Comparison of ENCODE assay signal across 8 cellular contexts in the genomic region with DNA sequence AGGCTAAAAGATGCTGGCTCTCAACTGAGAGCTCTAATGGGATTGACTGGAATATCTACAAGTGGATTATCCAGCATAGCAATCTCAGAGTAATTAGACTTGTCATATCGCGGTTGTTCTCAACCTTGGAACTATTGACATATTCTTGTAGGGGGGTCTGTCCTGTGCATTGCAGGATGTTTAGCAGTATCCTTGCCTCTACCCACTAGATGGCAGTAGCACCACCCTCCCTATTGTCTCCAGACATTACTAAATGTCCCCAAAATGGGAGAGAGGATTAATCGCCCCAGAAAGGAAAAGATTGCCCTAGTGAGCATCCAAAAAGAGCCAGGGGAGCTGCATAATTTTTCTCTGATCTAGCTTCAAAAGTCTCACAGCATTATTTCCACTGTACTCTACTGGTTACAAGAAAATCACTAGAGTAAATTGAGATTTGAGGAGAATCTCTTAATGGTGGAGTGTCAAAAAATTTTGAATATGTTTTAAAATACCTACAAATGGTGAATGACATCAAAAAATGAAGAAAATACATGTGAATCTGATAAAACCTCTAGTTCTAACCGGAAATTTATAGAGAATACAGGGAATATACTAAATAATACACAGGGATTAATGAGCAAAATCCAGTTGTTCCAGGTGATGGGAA.
A peak's percentile ranks its signal among the peaks of the same experiment; 100 is the strongest.
DNase-seq lines count a peak whose midpoint lies in the region; TF ChIP-seq lines count a peak whose summit lies in the region.

No MANE protein-coding gene starts in this region.

- H3K36me3 Mint-ChIP-seq in activated naive CD4-positive, alpha-beta T cell treated with anti-CD3 and anti-CD28 coated beads, Interleukin-2, amount 10 ng/mL, durations not matched to agents 7 days and 5 days, result no peaks in the 10 kb centered on the region
- H3K36me3 Mint-ChIP-seq in T-helper 2 cell treated with Interferon-gamma antibody and Interleukin-4, amounts not matched to agents 5 μg/mL and 100 μg/mL, for 36 hours (ENCODE audit: low read depth), result no peaks in the 10 kb centered on the region

- no peak overlapping the region for H3K27ac Mint-ChIP-seq in activated naive CD4-positive, alpha-beta T cell treated with anti-CD3 and anti-CD28 coated beads, Interleukin-2, amount 10 ng/mL, durations not matched to agents 7 days and 5 days
- no peak overlapping the region for H3K27ac Mint-ChIP-seq in T-helper 2 cell treated with Interferon-gamma antibody and Interleukin-4, amounts not matched to agents 5 μg/mL and 100 μg/mL, for 36 hours

- H3K9me3 ChIP-seq in HEK293 (ENCODE audit: control insufficient read depth, insufficient read depth, low read depth, low read length) (no peaks in the 10 kb centered on the region), Karpas-422 (ENCODE audit: low read length) (no peaks in the 10 kb centered on the region)

- no peak overlapping the region for H3K9ac ChIP-seq in Karpas-422 (ENCODE audit: low read length)

- peak overlapping the region; percentile 59 for H3K4me2 ChIP-seq in Karpas-422 (ENCODE audit: low read depth, low read length, poor library complexity, severe bottlenecking)

- H3K27ac ChIP-seq in HEK293 (ENCODE audit: extremely low read depth, low read depth, low read length), result no peak overlapping the region
- no peak overlapping the region for H3K27ac ChIP-seq in Karpas-422 (ENCODE audit: low read length)

- in situ Hi-C loops in ACHN (cut with HindIII; ENCODE audit: low pct_ligation_motif_present, low pct_unique_long_range_greater_than_20kb, low sequenced_read_pairs), result no loop called here

- no peaks in the 10 kb centered on the region for H3K27me3 Mint-ChIP-seq in activated naive CD4-positive, alpha-beta T cell treated with anti-CD3 and anti-CD28 coated beads, Interleukin-2, amount 10 ng/mL, durations not matched to agents 7 days and 5 days
- H3K27me3 Mint-ChIP-seq in T-helper 2 cell treated with Interferon-gamma antibody and Interleukin-4, amounts not matched to agents 5 μg/mL and 100 μg/mL, for 36 hours (ENCODE audit: low read depth), result no peaks in the 10 kb centered on the region

- CTCF ChIA-PET in HEK293 (lab: Yijun Ruan, JAX), result interaction anchor here (0.6 to 1.3 kb wide), 8 partner anchors 10 to 406 kb away, joined by 3 to 4 read pairs (median 3); no protein-coding TSS in a partner anchor
- CTCF ChIA-PET in activated naive CD4-positive, alpha-beta T cell treated with anti-CD3 and anti-CD28 coated beads, Interleukin-2, amount 10 ng/mL, durations not matched to agents 7 days and 5 days (lab: Charles Lee), result interaction anchor here (0.6 kb wide), 1 partner anchor 635 kb away, joined by 3 read pairs; no protein-coding TSS in a partner anchor

- H3K4me1 Mint-ChIP-seq in activated naive CD4-positive, alpha-beta T cell treated with anti-CD3 and anti-CD28 coated beads, Interleukin-2, amount 10 ng/mL, durations not matched to agents 7 days and 5 days, result no peaks in the 10 kb centered on the region
- no peaks in the 10 kb centered on the region for H3K4me1 Mint-ChIP-seq in T-helper 2 cell treated with Interferon-gamma antibody and Interleukin-4, amounts not matched to agents 5 μg/mL and 100 μg/mL, for 36 hours (ENCODE audit: low read depth)

- H3K4me3 ChIP-seq in HEK293 (ENCODE audit: low read depth, low read length) (no peak overlapping the region), Karpas-422 (ENCODE audit: low read length) (no peak overlapping the region)

- no peaks in the 10 kb centered on the region for H3K27me3 ChIP-seq in Karpas-422 (ENCODE audit: low read length)

- H2AFZ ChIP-seq in Karpas-422 (ENCODE audit: low read length), result peak overlapping the region; percentile 80

- DNase-seq in ACHN (peak; percentile 37), Karpas-422 (peak; percentile 91), iris pigment epithelial cell (ENCODE audit: low read depth) (peak; percentile 52)
- DNase-seq in activated CD4-positive, alpha-beta T cell treated with anti-CD3 and anti-CD28 coated beads, Interleukin-2, amount 50 U/mL, for 48 hours, result peak; percentile 5 to 16
- DNase-seq in activated naive CD4-positive, alpha-beta T cell treated with anti-CD3 and anti-CD28 coated beads, Interleukin-2, amount 10 ng/mL, durations not matched to agents 7 days and 5 days, result no peak
- DNase-seq in T-helper 2 cell treated with Interferon-gamma antibody and Interleukin-4, amounts not matched to agents 5 μg/mL and 100 μg/mL, for 36 hours (ENCODE audit: low spot score), result no peak

- no peaks in the 10 kb centered on the region for H3K9me2 ChIP-seq in Karpas-422 (replicated peaks; ENCODE audit: insufficient read depth, low read length)

- no peaks in the 10 kb centered on the region for H3K36me3 ChIP-seq in HEK293 (ENCODE audit: control insufficient read depth in 2 of 2, insufficient read depth in 1 of 2, low read length in 2 of 2)
- no peaks in the 10 kb centered on the region for H3K36me3 ChIP-seq in Karpas-422 (ENCODE audit: insufficient read depth, low read length)

- no peaks in the 10 kb centered on the region for H4K20me1 ChIP-seq in Karpas-422 (ENCODE audit: insufficient read depth, low read depth, low read length)

- POLR2A ChIA-PET in HEK293 (lab: Yijun Ruan, JAX), result no interaction called here

- no peaks in the 10 kb centered on the region for H3K79me2 ChIP-seq in Karpas-422 (ENCODE audit: low read length)

- no peaks in the 10 kb centered on the region for H3K9me3 Mint-ChIP-seq in activated naive CD4-positive, alpha-beta T cell treated with anti-CD3 and anti-CD28 coated beads, Interleukin-2, amount 10 ng/mL, durations not matched to agents 7 days and 5 days
- H3K9me3 Mint-ChIP-seq in T-helper 2 cell treated with Interferon-gamma antibody and Interleukin-4, amounts not matched to agents 5 μg/mL and 100 μg/mL, for 36 hours, result no peaks in the 10 kb centered on the region

- TF ChIP-seq CTCF in GM12872 (IDR thresholded peaks at IDR 0.05; ENCODE audit: insufficient read depth, low read depth, low read length), result peak; percentile 71
- TF ChIP-seq CTCF in HEK293 (tag by site-specific recombination; IDR thresholded peaks at IDR 0.05), result no peak

- H3K4me1 ChIP-seq in HEK293 (ENCODE audit: control insufficient read depth, insufficient read depth, low read length), result no peaks in the 10 kb centered on the region
- peaks cover 20% of the 10 kb centered on the region for H3K4me1 ChIP-seq in Karpas-422 (ENCODE audit: low read length)

- no peak overlapping the region for H3K4me3 Mint-ChIP-seq in activated naive CD4-positive, alpha-beta T cell treated with anti-CD3 and anti-CD28 coated beads, Interleukin-2, amount 10 ng/mL, durations not matched to agents 7 days and 5 days
- H3K4me3 Mint-ChIP-seq in T-helper 2 cell treated with Interferon-gamma antibody and Interleukin-4, amounts not matched to agents 5 μg/mL and 100 μg/mL, for 36 hours, result no peak overlapping the region

TF ChIP-seq in HEK293, 187 proteins besides CTCF, POLR2A, EP300 and RAD21:
- TF ChIP-seq ZNF654 (tag by site-specific recombination; IDR thresholded peaks at IDR 0.05; ENCODE audit: low read depth) (peak; percentile 43), ZNF394 (tag by site-specific recombination; IDR thresholded peaks at IDR 0.05; ENCODE audit: borderline replicate concordance) (no peak)

Comparison
In these comparisons a context has a peak if more than half of its experiments do, and no peak if none do; other contexts are left out.
1. DNase-seq: peak in ACHN (single experiment), Karpas-422 (single experiment), activated CD4-positive, alpha-beta T cell treated with anti-CD3 and anti-CD28 coated beads, Interleukin-2, amount 50 U/mL, for 48 hours (2 of 2) and iris pigment epithelial cell (single experiment); none in activated naive CD4-positive, alpha-beta T cell treated with anti-CD3 and anti-CD28 coated beads, Interleukin-2, amount 10 ng/mL, durations not matched to agents 7 days and 5 days (single experiment) and T-helper 2 cell treated with Interferon-gamma antibody and Interleukin-4, amounts not matched to agents 5 μg/mL and 100 μg/mL, for 36 hours (single experiment).